ENCODE assay signal across 1 cellular context in the genomic region with DNA sequence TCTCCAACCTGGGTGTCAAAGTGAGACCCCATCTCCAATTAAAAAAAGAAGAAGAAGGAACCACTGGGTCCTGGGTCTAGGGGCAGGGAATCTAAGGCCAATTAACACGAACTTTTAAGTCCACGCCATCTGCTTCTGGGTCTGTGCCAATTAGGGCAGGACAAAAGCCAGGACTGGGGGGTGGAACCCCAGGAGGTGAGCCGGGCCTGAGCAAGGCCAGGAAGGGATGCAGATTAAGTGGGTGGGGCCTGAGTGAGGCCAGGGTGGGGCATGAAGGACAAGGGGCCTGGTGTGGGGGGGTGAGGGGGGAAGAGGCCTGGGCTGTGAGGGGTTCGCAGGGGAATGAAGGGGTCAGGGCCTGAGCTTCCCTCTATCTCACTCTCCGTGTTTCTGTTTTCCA.
TF ChIP-seq lines count a peak whose summit lies in the region.

No MANE protein-coding gene starts in this region.

TF ChIP-seq in WTC11, 78 proteins besides CTCF, POLR2A, EP300 and RAD21:
- no peak for TF ChIP-seq FOXJ3 (CRISPR knock-in tag; IDR thresholded peaks at IDR 0.05; ENCODE audit: borderline replicate concordance)
- TF ChIP-seq ELF4 (CRISPR knock-in tag; IDR thresholded peaks at IDR 0.05; ENCODE audit: low read depth), result no peak
